In genomic region chr21:39676054-39676771, GRCh38 we compare ENCODE assay signal across 9 cellular contexts.
DNase-seq lines count a peak whose midpoint lies in the region; ATAC-seq and TF ChIP-seq lines count a peak whose summit lies in the region.
"Had no signal": no experiment of that assay in that cellular context is flagged by ENCODE, and none has a peak within 500 bp of the region (broad histone marks: within the 10 kb centered on the region; RNA-seq: fewer than 3 reads in every experiment).

No MANE protein-coding gene starts in this region.

- no peaks in the 10 kb centered on the region for H3K4me1 ChIP-seq in CD8-positive, alpha-beta T cell (ENCODE audit: insufficient read depth, low read length)

- no peaks in the 10 kb centered on the region for H3K36me3 ChIP-seq in CD8-positive, alpha-beta T cell (ENCODE audit: insufficient read depth, low read length)

- no peak overlapping the region for H3K27ac Mint-ChIP-seq in CD8-positive, alpha-beta T cell

- H3K4me3 Mint-ChIP-seq in CD8-positive, alpha-beta T cell, result no peak overlapping the region

- H3K36me3 Mint-ChIP-seq in CD8-positive, alpha-beta T cell, result no peaks in the 10 kb centered on the region

- no peak overlapping the region for H3K27ac ChIP-seq in CD8-positive, alpha-beta T cell (ENCODE audit: low read depth, low read length)
- peak overlapping the region in 4 of 59 donors; percentile 8 to 33 (median 14) for H3K27ac ChIP-seq in dorsolateral prefrontal cortex
- H3K27ac ChIP-seq: SK-N-MC had no signal

- CTCF ChIA-PET in CD8-positive, alpha-beta T cell (lab: Charles Lee), result no interaction called here

- DNase-seq in NCI-H69 (lab: John Stamatoyannopoulos, UW), result peak; percentile 99
- peak; percentile 53 for DNase-seq in fibroblast of the aortic adventitia (ENCODE audit: low read depth)
- no peak for DNase-seq in sciatic nerve (ENCODE audit: low spot score)
- DNase-seq in stimulated activated CD4-positive, alpha-beta T cell treated with anti-CD3 and anti-CD28 coated beads, Interleukin-4, amount 100 ng/mL, for 1 hour, result no peak
- no peak for DNase-seq in EL
- no peak for DNase-seq in CD8-positive, alpha-beta T cell
- no peak for DNase-seq in dorsolateral prefrontal cortex

- POLR2A ChIA-PET in CD8-positive, alpha-beta T cell (lab: Charles Lee), result no interaction called here

- no peak overlapping the region for H3K4me3 ChIP-seq in fibroblast of the aortic adventitia (ENCODE audit: low read depth, low read length)
- no peak overlapping the region for H3K4me3 ChIP-seq in CD8-positive, alpha-beta T cell (ENCODE audit: low read depth, low read length)
- no peak overlapping the region for H3K4me3 ChIP-seq in dorsolateral prefrontal cortex
- H3K4me3 ChIP-seq: SK-N-MC had no signal

- H3K27me3 Mint-ChIP-seq in CD8-positive, alpha-beta T cell (ENCODE audit: low read depth), result peaks cover 16% of the 10 kb centered on the region

- no peaks in the 10 kb centered on the region for H3K4me1 Mint-ChIP-seq in CD8-positive, alpha-beta T cell (ENCODE audit: low read depth)

- intact Hi-C loops in sciatic nerve (cut with DNase I), result no loop called here
- intact Hi-C loops in CD8-positive, alpha-beta T cell (cut with DNase I, micrococcal nuclease), result no loop called here
- intact Hi-C loops in dorsolateral prefrontal cortex (cut with DNase I), result no loop called here

- TF ChIP-seq CTCF in fibroblast of the aortic adventitia (IDR thresholded peaks at IDR 0.05; ENCODE audit: insufficient read depth, low read length) (no peak), dorsolateral prefrontal cortex (IDR thresholded peaks at IDR 0.05 in 54 of 56, conservative IDR thresholded peaks at IDR 0.05 in 2 of 56; ENCODE audit: low read depth in 1 of 56, partially characterized antibody in 56 of 56) (no peak)
- TF ChIP-seq CTCF in CD8-positive, alpha-beta T cell (IDR thresholded peaks at IDR 0.05), result no peak

- no peaks in the 10 kb centered on the region for H3K9me3 ChIP-seq in CD8-positive, alpha-beta T cell (ENCODE audit: low read length)

- H3K27me3 ChIP-seq in CD8-positive, alpha-beta T cell (ENCODE audit: insufficient read depth, low read length), result no peaks in the 10 kb centered on the region
- H3K27me3 ChIP-seq in dorsolateral prefrontal cortex, result peaks cover 0 to 3% (median 0%) of the 10 kb centered on the region in 45 donors

- ATAC-seq in HG02588 (IDR thresholded peaks at IDR 0.05; ENCODE audit: unreplicated experiment) (peak; percentile 57), sciatic nerve (peak; percentile 63)
- no peak for ATAC-seq in CD8-positive, alpha-beta T cell

- peaks cover 8% of the 10 kb centered on the region for H3K9me3 Mint-ChIP-seq in CD8-positive, alpha-beta T cell

Comparison
In these comparisons a context has a peak if more than half of its experiments do, and no peak if none do; other contexts are left out.
1. DNase-seq: peak in NCI-H69 (single experiment) and fibroblast of the aortic adventitia (single experiment); none in sciatic nerve (single experiment), stimulated activated CD4-positive, alpha-beta T cell treated with anti-CD3 and anti-CD28 coated beads, Interleukin-4, amount 100 ng/mL, for 1 hour (single experiment), EL (single experiment), CD8-positive, alpha-beta T cell (0 of 7) and dorsolateral prefrontal cortex (0 of 10).